10 cellular contexts compared by ENCODE assay signal in the genomic region with DNA sequence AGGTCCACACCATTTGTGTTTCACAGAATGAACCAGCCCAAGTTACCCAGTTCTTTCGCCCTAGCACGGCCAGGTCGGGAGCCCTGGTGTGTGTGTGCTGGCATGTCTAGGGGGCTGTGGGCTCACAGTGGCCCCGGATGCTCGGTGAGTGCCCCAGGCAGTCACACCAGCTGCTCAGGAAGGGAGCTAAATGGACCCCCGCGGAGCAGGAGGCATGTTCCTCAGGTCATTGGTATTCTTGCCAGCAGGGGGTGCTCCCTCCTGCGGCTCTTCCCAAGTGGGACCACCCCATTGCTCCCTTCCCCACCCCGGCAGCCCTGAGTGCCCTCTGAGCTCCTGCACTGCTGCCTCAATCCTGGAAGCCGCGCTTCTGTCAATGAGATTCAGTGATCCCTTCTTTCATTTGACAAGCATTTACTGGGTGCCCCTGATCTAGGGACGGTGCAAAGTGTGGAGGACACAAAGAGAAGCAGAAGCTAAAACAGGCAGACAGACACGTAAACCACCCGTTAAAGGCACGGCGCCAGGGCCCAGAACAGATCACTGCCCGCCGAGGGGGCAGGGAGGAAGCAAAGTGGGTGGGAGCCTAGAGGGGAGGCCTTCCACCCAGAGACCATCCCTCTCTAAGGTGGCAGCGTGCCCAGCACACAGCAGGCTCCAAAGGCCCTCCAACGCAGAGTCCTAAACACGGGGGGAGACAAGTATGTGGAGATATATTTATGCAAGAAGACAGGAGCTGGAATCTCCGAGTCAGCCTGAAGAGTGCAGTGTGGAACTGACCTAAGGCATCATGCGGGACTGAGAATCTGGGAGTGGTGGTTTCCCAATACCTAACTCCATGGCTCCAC. TPM values are rescaled to one million over a fixed set of nuclear protein-coding genes. Genes with fewer than 3 reads are reported as not detected.
DNase-seq lines count a peak whose midpoint lies in the region; ATAC-seq, FAIRE-seq and TF ChIP-seq lines count a peak whose summit lies in the region.
"Had no signal": no experiment of that assay in that cellular context is flagged by ENCODE, and none has a peak within 500 bp of the region (broad histone marks: within the 10 kb centered on the region; RNA-seq: fewer than 3 reads in every experiment).

No MANE protein-coding gene starts in this region.

- no peak overlapping the region for H3K27ac ChIP-seq in OCI-LY3 (ENCODE audit: low read length)
- H3K27ac ChIP-seq in small intestine (ENCODE audit: low read depth in 1 of 2, low read length in 1 of 2) = no peak overlapping the region

- H3K9ac ChIP-seq in OCI-LY3 (ENCODE audit: low read length) = no peak overlapping the region

- H3K79me2 ChIP-seq in OCI-LY3 (ENCODE audit: low read length) = no peaks in the 10 kb centered on the region

- H3K36me3 ChIP-seq in OCI-LY3 (replicated peaks; ENCODE audit: low read depth, low read length) (peaks cover 59% of the 10 kb centered on the region), small intestine (ENCODE audit: control insufficient read depth in 2 of 2, insufficient read depth in 2 of 2, low read length in 2 of 2) (peaks cover 5 to 16% of the 10 kb centered on the region in 2 donors)

- DNase-seq in GM13976 (ENCODE audit: low spot score) = peak; percentile 49
- DNase-seq in fibroblast of the aortic adventitia (ENCODE audit: low read depth) = no peak
- DNase-seq in sciatic nerve (ENCODE audit: low spot score) = no peak
- no peak for DNase-seq in small intestine
- no peak for DNase-seq in activated CD4-positive, CD25-positive, alpha-beta regulatory T cell (lab: John Stamatoyannopoulos, UW)
- DNase-seq: activated naive CD4-positive, alpha-beta T cell treated with anti-CD3 and anti-CD28 coated beads, Interleukin-2, amount 10 ng/mL, durations not matched to agents 7 days and 5 days; NCI-H748 treated with DMSO at 0.1 percent for 48 hours had no signal

- H3K27me3 ChIP-seq in OCI-LY3 (ENCODE audit: low read depth, low read length) = no peaks in the 10 kb centered on the region
- H3K27me3 ChIP-seq in small intestine (ENCODE audit: control insufficient read depth in 2 of 2, insufficient read depth in 2 of 2, low read length in 2 of 2) = no peaks in the 10 kb centered on the region

- no peak overlapping the region for H3K4me2 ChIP-seq in OCI-LY3 (ENCODE audit: low read length)

- 76 to 91% (median 91%) methylated on average over 23 of the region's 23 CpGs for WGBS in small intestine, 3 donors

- TF ChIP-seq CTCF in GM13976 (IDR thresholded peaks at IDR 0.05; ENCODE audit: borderline replicate concordance, control extremely low read depth, extremely low read depth, insufficient read depth, missing control alignments) (peak; percentile 16), OCI-LY3 (IDR thresholded peaks at IDR 0.05; ENCODE audit: low read depth, low read length) (peak; percentile 45), fibroblast of the aortic adventitia (IDR thresholded peaks at IDR 0.05; ENCODE audit: insufficient read depth, low read length) (peak; percentile 32)

- H3K9me3 ChIP-seq in OCI-LY3 (ENCODE audit: insufficient read depth, low read length) (no peaks in the 10 kb centered on the region), small intestine (ENCODE audit: control insufficient read depth, low read depth) (no peaks in the 10 kb centered on the region)

- intact Hi-C loops in sciatic nerve (cut with DNase I) = no loop called here

- ATAC-seq in sciatic nerve (peak; percentile 46), GM19035 (IDR thresholded peaks at IDR 0.05; ENCODE audit: unreplicated experiment) (no peak), HG03342 (IDR thresholded peaks at IDR 0.05; ENCODE audit: unreplicated experiment) (no peak)

- no peaks in the 10 kb centered on the region for H4K20me1 ChIP-seq in OCI-LY3 (ENCODE audit: insufficient read depth, low read length)

- H3K4me3 ChIP-seq in OCI-LY3 (ENCODE audit: low read length) = no peak overlapping the region
- H3K4me3 ChIP-seq in fibroblast of the aortic adventitia (ENCODE audit: low read depth, low read length) = no peak overlapping the region
- no peak overlapping the region for H3K4me3 ChIP-seq in small intestine (ENCODE audit: low read depth in 1 of 2, low read length in 2 of 2)

- H3K4me1 ChIP-seq in OCI-LY3 (ENCODE audit: low read length) (no peaks in the 10 kb centered on the region), small intestine (ENCODE audit: control insufficient read depth in 2 of 2, insufficient read depth in 1 of 2, low read depth in 1 of 2, low read length in 1 of 2) (no peaks in the 10 kb centered on the region)

- in situ Hi-C loops in GM13976 (cut with MboI; ENCODE audit: low sequenced_read_pairs, unreplicated experiment) = no loop called here

- FAIRE-seq in small intestine (lab: Jason Lieb, UNC) = no peak

- no peak overlapping the region for H2AFZ ChIP-seq in OCI-LY3 (ENCODE audit: low read depth, low read length)

RNA-seq across cellular contexts. Expression of a gene that starts 5.2 kb away (rescaled TPM):
- 2.4 and 2.8 TPM in 2 replicates for total RNA-seq in fibroblast of the aortic adventitia (ENCODE audit: low replicate concordance)
- 14.5 TPM for total RNA-seq in sciatic nerve
- 1 to 10 TPM; 3.0 to 7.2 (median 5.7) TPM for polyA plus RNA-seq in small intestine

RNA-seq across cellular contexts. Expression of a gene that starts 32.1 kb away (rescaled TPM):
- total RNA-seq in fibroblast of the aortic adventitia (ENCODE audit: low replicate concordance) (8.3 and 9.8 TPM in 2 replicates), sciatic nerve (28.3 TPM)
- polyA plus RNA-seq in small intestine = 10 to 100 TPM in 2 of 3 donors, 1 to 10 TPM in 1; 7.3 to 19.2 (median 14.6) TPM
